24 cellular contexts compared by ENCODE assay signal in genomic region chr20:3652217-3652616, GRCh38. TPM values are rescaled to one million over a fixed set of nuclear protein-coding genes. Genes with fewer than 3 reads are reported as not detected.
DNase-seq lines count a peak whose midpoint lies in the region; ATAC-seq and TF ChIP-seq lines count a peak whose summit lies in the region.
"Had no signal": no experiment of that assay in that cellular context is flagged by ENCODE, and none has a peak within 500 bp of the region (broad histone marks: within the 10 kb centered on the region; RNA-seq: fewer than 3 reads in every experiment).

No MANE protein-coding gene starts in this region.

- TF ChIP-seq EP300 in stomach (IDR thresholded peaks at IDR 0.05), result no peak

- H3K27me3 Mint-ChIP-seq in activated naive CD8-positive, alpha-beta T cell treated with anti-CD3 and anti-CD28 coated beads, Interleukin-2, amount 50 U/mL, for 24 hours, result no peaks in the 10 kb centered on the region
- H3K27me3 Mint-ChIP-seq: brain had no signal

- H3K4me3 Mint-ChIP-seq in activated naive CD8-positive, alpha-beta T cell treated with anti-CD3 and anti-CD28 coated beads, Interleukin-2, amount 50 U/mL, for 24 hours, result no peak overlapping the region
- H3K4me3 Mint-ChIP-seq: activated CD4-positive, alpha-beta memory T cell treated with anti-CD3 and anti-CD28 coated beads, Interleukin-2, amount 10 ng/mL, durations not matched to agents 7 days and 5 days; brain; nephron progenitor cell had no signal

- H3K9me3 Mint-ChIP-seq in activated naive CD8-positive, alpha-beta T cell treated with anti-CD3 and anti-CD28 coated beads, Interleukin-2, amount 50 U/mL, for 24 hours, result no peaks in the 10 kb centered on the region
- H3K9me3 Mint-ChIP-seq: activated CD4-positive, alpha-beta memory T cell treated with anti-CD3 and anti-CD28 coated beads, Interleukin-2, amount 10 ng/mL, durations not matched to agents 7 days and 5 days; nephron progenitor cell had no signal

- no peak for TF ChIP-seq POLR2A in stomach (IDR thresholded peaks at IDR 0.05)

- DNase-seq in NCI-H2196 (lab: John Stamatoyannopoulos, UW; ENCODE audit: unreplicated experiment), result peak; percentile 44
- DNase-seq in NCI-H2196 treated with DMSO at 0.1 percent for 48 hours (lab: John Stamatoyannopoulos, UW; ENCODE audit: unreplicated experiment), result no peak
- peak; percentile 67 to 75 for DNase-seq in NCI-H187 (lab: John Stamatoyannopoulos, UW)
- peak; percentile 89 for DNase-seq in RPMI8226
- peak; percentile 67 for DNase-seq in stomach
- DNase-seq in UCSD-AML1 (lab: John Stamatoyannopoulos, UW; ENCODE audit: unreplicated experiment), result no peak
- DNase-seq in H4 (ENCODE audit: low spot score), result no peak
- DNase-seq in activated naive CD8-positive, alpha-beta T cell treated with anti-CD3 and anti-CD28 coated beads, Interleukin-2, amount 50 U/mL, for 24 hours, result no peak
- DNase-seq: activated CD4-positive, alpha-beta memory T cell treated with anti-CD3 and anti-CD28 coated beads, Interleukin-2, amount 10 ng/mL, durations not matched to agents 7 days and 5 days; activated gamma-delta T cell; activated T-cell treated with anti-CD3 and anti-CD28 coated beads for 4 hours; DMS153; effector memory CD4-positive, alpha-beta T cell; hippocampal formation; left ventricle myocardium superior; NCI-H446 treated with DMSO at 0.1 percent for 48 hours; nephron progenitor cell; psoas muscle; substantia nigra; T-helper 9 cell had no signal

- 39 to 68% (median 62%) methylated on average over 8 of the region's 8 CpGs for WGBS in stomach, 5 donors

- H3K27ac Mint-ChIP-seq in activated naive CD8-positive, alpha-beta T cell treated with anti-CD3 and anti-CD28 coated beads, Interleukin-2, amount 50 U/mL, for 24 hours, result no peak overlapping the region
- H3K27ac Mint-ChIP-seq: activated CD4-positive, alpha-beta memory T cell treated with anti-CD3 and anti-CD28 coated beads, Interleukin-2, amount 10 ng/mL, durations not matched to agents 7 days and 5 days had no signal

- H3K4me1 ChIP-seq in stomach, result peaks cover 0 to 9% (median 5%) of the 10 kb centered on the region in 4 donors
- H3K4me1 ChIP-seq: psoas muscle had no signal

- H3K27ac ChIP-seq in stomach, result peak overlapping the region in 1 of 5 donors; percentile 32
- H3K27ac ChIP-seq: esophagus muscularis mucosa, psoas muscle had no signal

- no peak for TF ChIP-seq CTCF in stomach (IDR thresholded peaks at IDR 0.05)

- peaks cover 3% of the 10 kb centered on the region for H3K36me3 Mint-ChIP-seq in activated naive CD8-positive, alpha-beta T cell treated with anti-CD3 and anti-CD28 coated beads, Interleukin-2, amount 50 U/mL, for 24 hours (ENCODE audit: low read depth)

- no peaks in the 10 kb centered on the region for H3K27me3 ChIP-seq in stomach
- H3K27me3 ChIP-seq: esophagus muscularis mucosa had no signal

- H3K4me1 Mint-ChIP-seq in activated naive CD8-positive, alpha-beta T cell treated with anti-CD3 and anti-CD28 coated beads, Interleukin-2, amount 50 U/mL, for 24 hours, result no peaks in the 10 kb centered on the region

- H3K4me3 ChIP-seq in stomach, result no peak overlapping the region
- H3K4me3 ChIP-seq: esophagus muscularis mucosa, psoas muscle had no signal

- no peak for ATAC-seq in activated naive CD8-positive, alpha-beta T cell treated with anti-CD3 and anti-CD28 coated beads, Interleukin-2, amount 50 U/mL, for 24 hours
- ATAC-seq: psoas muscle had no signal

- intact Hi-C loops in stomach (cut with DNase I; ENCODE audit: low total_unique reads), result no loop called here

- no peaks in the 10 kb centered on the region for H3K9me3 ChIP-seq in stomach
- H3K9me3 ChIP-seq: psoas muscle had no signal

- H3K36me3 ChIP-seq in stomach, result peaks cover 11 to 33% (median 32%) of the 10 kb centered on the region in 4 donors

RNA-seq across cellular contexts. Expression of gene GFRA4, which starts 11.0 kb away (rescaled TPM):
- total RNA-seq in stomach, result not detected
- polyA plus RNA-seq in stomach, result not detected
- not detected in 2 replicates for total RNA-seq in H4 (2014; rRNA removed; shearing (Covaris generic))
- total RNA-seq: activated CD4-positive, alpha-beta memory T cell treated with anti-CD3 and anti-CD28 coated beads, Interleukin-2, amount 10 ng/mL, durations not matched to agents 7 days and 5 days; esophagus muscularis mucosa; frontal cortex; left ventricle myocardium superior; psoas muscle had no signal
- polyA plus RNA-seq: AG04450, psoas muscle had no signal

RNA-seq across cellular contexts. Expression of gene ADAM33, which starts 29.6 kb away (rescaled TPM):
- 100 to 1,000 TPM in 2 of 5 donors, 10 to 100 TPM in 3; 20.6 to 143 (median 96.9) TPM for total RNA-seq in stomach
- polyA plus RNA-seq in stomach, result 10 to 100 TPM in 2 of 3 donors, 1 to 10 TPM in 1; 4.6 to 29.8 (median 11.1) TPM
- not detected in 2 replicates for total RNA-seq in H4 (2014; rRNA removed; shearing (Covaris generic))
- total RNA-seq: activated CD4-positive, alpha-beta memory T cell treated with anti-CD3 and anti-CD28 coated beads, Interleukin-2, amount 10 ng/mL, durations not matched to agents 7 days and 5 days had no signal

Comparison
In these comparisons a context has a peak if more than half of its experiments do, and no peak if none do; other contexts are left out.
1. DNase-seq: peak in NCI-H2196 (single experiment), NCI-H187 (2 of 2), RPMI8226 (single experiment) and stomach (single experiment); none in NCI-H2196 treated with DMSO at 0.1 percent for 48 hours (single experiment), UCSD-AML1 (single experiment), H4 (single experiment) and activated naive CD8-positive, alpha-beta T cell treated with anti-CD3 and anti-CD28 coated beads, Interleukin-2, amount 50 U/mL, for 24 hours (single experiment).
2. RNA of gene ADAM33, which starts 29.6 kb away (total RNA-seq): 20.6 to 143 TPM in stomach; not detected in H4; every median in the first group is over 10 times any median in the second.